Comparison of ENCODE assay signal across 38 cellular contexts in the genomic region with DNA sequence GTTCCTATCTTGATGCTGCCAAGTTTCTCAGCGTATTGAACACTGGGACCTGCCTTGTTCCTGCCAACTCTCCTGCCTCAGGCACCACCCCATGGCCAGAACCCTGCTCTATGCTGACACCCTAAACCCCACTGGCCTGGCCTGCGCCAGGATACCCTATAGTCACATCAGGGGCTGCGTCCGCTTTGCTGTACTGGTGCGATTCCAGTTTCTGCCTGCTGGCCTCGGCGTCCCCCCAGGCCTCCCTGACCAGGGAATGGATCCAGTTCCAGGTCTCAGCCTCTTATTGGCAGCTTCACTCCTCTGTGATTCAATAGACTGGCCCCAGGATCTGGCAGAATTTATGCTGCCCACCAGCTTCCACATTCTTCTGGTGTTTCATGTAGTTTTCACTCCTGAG. TPM values are rescaled to one million over a fixed set of nuclear protein-coding genes. Genes with fewer than 3 reads are reported as not detected.
"Had no signal": no experiment of that assay in that cellular context is flagged by ENCODE, and none has a peak within 500 bp of the region (broad histone marks: within the 10 kb centered on the region; RNA-seq: fewer than 3 reads in every experiment).

No MANE protein-coding gene starts in this region.

- H3K4me3 Mint-ChIP-seq: activated B cell treated with CpG ODN at 0.5 μM for 24 hours; activated CD4-positive, alpha-beta memory T cell treated with anti-CD3 and anti-CD28 coated beads for 36 hours; activated CD4-positive, alpha-beta T cell treated with anti-CD3 and anti-CD28 coated beads, Interleukin-2, amount 10 ng/mL, durations not matched to agents 24 days and 14 days; activated CD8-positive, alpha-beta T cell treated with anti-CD3 and anti-CD28 coated beads for 36 hours; activated naive CD4-positive, alpha-beta T cell treated with anti-CD3 and anti-CD28 coated beads for 36 hours; activated naive CD8-positive, alpha-beta T cell treated with anti-CD3 and anti-CD28 coated beads for 36 hours; activated T-cell treated with anti-CD3 and anti-CD28 coated beads, Interleukin-2, amount 50 U/mL, for 4 hours; activated T-cell treated with anti-CD3 and anti-CD28 coated beads, Interleukin-2, amount 50 U/mL, for 72 hours; activated T-helper 1 cell treated with anti-CD3 and anti-CD28 coated beads, Interleukin-12 subunit alpha, Interleukin-12 subunit beta, Interleukin-2, Interleukin-4 antibody, amounts not matched to agents 30 ng/mL and 10 ng/mL and 1 ng/mL, durations not matched to agents 14 hours and 24 hours and 36 hours; activated T-helper 17 cell treated with anti-CD3 and anti-CD28 coated beads, Interleukin-2, amount 50 U/mL, for 72 hours; T-helper 1 cell treated with Interleukin-12 subunit alpha and Interleukin-12 subunit beta and Interleukin-4 antibody, amounts not matched to agents 30 μg/mL and 1 μg/mL, for 36 hours; T-helper 2 cell treated with Interferon-gamma antibody and Interleukin-4, amounts not matched to agents 5 μg/mL and 100 μg/mL, for 36 hours had no signal

- H3K4me3 ChIP-seq: adrenal gland, body of pancreas, breast epithelium had no signal

- H3K9me3 ChIP-seq: adrenal gland, body of pancreas, breast epithelium had no signal

- ATAC-seq: activated CD8-positive, alpha-beta T cell treated with anti-CD3 and anti-CD28 coated beads for 36 hours; activated naive CD4-positive, alpha-beta T cell treated with anti-CD3 and anti-CD28 coated beads, Interleukin-2, amount 50 U/mL, for 72 hours; activated T-cell treated with anti-CD3 and anti-CD28 coated beads, Interleukin-2, amount 50 U/mL, for 4 hours; activated T-cell treated with anti-CD3 and anti-CD28 coated beads, Interleukin-2, amount 50 U/mL, for 72 hours; activated T-helper 17 cell treated with anti-CD3 and anti-CD28 coated beads, Interleukin-2, amount 50 U/mL, for 72 hours; body of pancreas had no signal

- H3K27me3 ChIP-seq: adrenal gland, body of pancreas, brain microvascular endothelial cell, breast epithelium had no signal

- H3K27ac Mint-ChIP-seq: activated B cell treated with CpG ODN at 0.5 μM for 24 hours; activated CD4-positive, alpha-beta memory T cell treated with anti-CD3 and anti-CD28 coated beads for 36 hours; activated CD4-positive, alpha-beta T cell treated with anti-CD3 and anti-CD28 coated beads, Interleukin-2, amount 10 ng/mL, durations not matched to agents 24 days and 14 days; activated CD8-positive, alpha-beta T cell treated with anti-CD3 and anti-CD28 coated beads for 36 hours; activated naive CD4-positive, alpha-beta T cell treated with anti-CD3 and anti-CD28 coated beads for 36 hours; activated naive CD4-positive, alpha-beta T cell treated with anti-CD3 and anti-CD28 coated beads, Interleukin-2, amount 50 U/mL, for 72 hours; activated naive CD8-positive, alpha-beta T cell treated with anti-CD3 and anti-CD28 coated beads for 36 hours; activated T-cell treated with anti-CD3 and anti-CD28 coated beads, Interleukin-2, amount 50 U/mL, for 72 hours; activated T-helper 1 cell treated with anti-CD3 and anti-CD28 coated beads, Interleukin-12 subunit alpha, Interleukin-12 subunit beta, Interleukin-2, Interleukin-4 antibody, amounts not matched to agents 30 ng/mL and 10 ng/mL and 1 ng/mL, durations not matched to agents 14 hours and 24 hours and 36 hours; activated T-helper 17 cell treated with anti-CD3 and anti-CD28 coated beads, Interleukin-2, amount 50 U/mL, for 72 hours; T-helper 1 cell treated with Interleukin-12 subunit alpha and Interleukin-12 subunit beta and Interleukin-4 antibody, amounts not matched to agents 30 μg/mL and 1 μg/mL, for 36 hours; T-helper 2 cell treated with Interferon-gamma antibody and Interleukin-4, amounts not matched to agents 5 μg/mL and 100 μg/mL, for 36 hours had no signal

- H3K27ac ChIP-seq: adrenal gland, body of pancreas, brain microvascular endothelial cell, breast epithelium, VCaP had no signal

- H3K4me1 Mint-ChIP-seq: activated B cell treated with CpG ODN at 0.5 μM for 24 hours; activated CD4-positive, alpha-beta T cell treated with anti-CD3 and anti-CD28 coated beads, Interleukin-2, amount 10 ng/mL, durations not matched to agents 24 days and 14 days; activated T-helper 17 cell treated with anti-CD3 and anti-CD28 coated beads, Interleukin-2, amount 50 U/mL, for 72 hours had no signal

- DNase-seq: activated B cell treated with CpG ODN at 0.5 μM for 24 hours; activated CD4-positive, alpha-beta memory T cell treated with anti-CD3 and anti-CD28 coated beads for 36 hours; activated CD4-positive, alpha-beta T cell treated with anti-CD3 and anti-CD28 coated beads for 4 hours; activated CD4-positive, alpha-beta T cell treated with anti-CD3 and anti-CD28 coated beads, Interleukin-2, amount 10 ng/mL, durations not matched to agents 24 days and 14 days; activated CD4-positive, alpha-beta T cell treated with anti-CD3 and anti-CD28 coated beads, Interleukin-2, amount 50 U/mL, for 1 hour; activated CD4-positive, alpha-beta T cell treated with anti-CD3 and anti-CD28 coated beads, Interleukin-2, amount 50 U/mL, for 4 hours; activated CD4-positive, CD25-positive, alpha-beta regulatory T cell treated with anti-CD3 and anti-CD28 coated beads, Interleukin-2, amount 50 U/mL, for 72 hours; activated CD8-positive, alpha-beta memory T cell treated with anti-CD3 and anti-CD28 coated beads, Interleukin-2, amount 50 U/mL, for 4 hours; activated CD8-positive, alpha-beta T cell treated with anti-CD3 and anti-CD28 coated beads for 36 hours; activated effector memory CD4-positive, alpha-beta T cell treated with anti-CD3 and anti-CD28 coated beads, Interleukin-2, amount 50 U/mL, for 16 hours; activated gamma-delta T cell treated with Interleukin-2 at 50 U/mL for 16 hours; activated naive CD4-positive, alpha-beta T cell; activated naive CD4-positive, alpha-beta T cell treated with anti-CD3 and anti-CD28 coated beads for 36 hours; activated naive CD4-positive, alpha-beta T cell treated with anti-CD3 and anti-CD28 coated beads, Interleukin-2, amount 50 U/mL, for 16 hours; activated naive CD8-positive, alpha-beta T cell treated with anti-CD3 and anti-CD28 coated beads for 36 hours; activated T-cell treated with anti-CD3 and anti-CD28 coated beads for 4 hours; activated T-cell treated with anti-CD3 and anti-CD28 coated beads, Interleukin-2, amount 50 U/mL, for 1 hour; activated T-cell treated with anti-CD3 and anti-CD28 coated beads, Interleukin-2, amount 50 U/mL, for 4 hours; activated T-cell treated with anti-CD3 and anti-CD28 coated beads, Interleukin-2, amount 50 U/mL, for 72 hours; adrenal gland; amniotic stem cell; aorta; body of pancreas; brain microvascular endothelial cell; central memory CD4-positive, alpha-beta T cell; T-helper 1 cell; T-helper 2 cell; T-helper 9 cell had no signal

- H3K36me3 ChIP-seq: adrenal gland, brain microvascular endothelial cell, breast epithelium had no signal

- H3K36me3 Mint-ChIP-seq: activated CD4-positive, alpha-beta memory T cell treated with anti-CD3 and anti-CD28 coated beads for 36 hours; activated naive CD4-positive, alpha-beta T cell treated with anti-CD3 and anti-CD28 coated beads, Interleukin-2, amount 50 U/mL, for 72 hours; activated naive CD8-positive, alpha-beta T cell treated with anti-CD3 and anti-CD28 coated beads for 36 hours had no signal

- H3K9me3 Mint-ChIP-seq: activated B cell treated with CpG ODN at 0.5 μM for 24 hours; activated CD4-positive, alpha-beta memory T cell treated with anti-CD3 and anti-CD28 coated beads for 36 hours; activated CD4-positive, alpha-beta T cell treated with anti-CD3 and anti-CD28 coated beads, Interleukin-2, amount 10 ng/mL, durations not matched to agents 24 days and 14 days; activated CD8-positive, alpha-beta T cell treated with anti-CD3 and anti-CD28 coated beads for 36 hours; activated naive CD4-positive, alpha-beta T cell treated with anti-CD3 and anti-CD28 coated beads for 36 hours; activated naive CD4-positive, alpha-beta T cell treated with anti-CD3 and anti-CD28 coated beads, Interleukin-2, amount 50 U/mL, for 72 hours; activated naive CD8-positive, alpha-beta T cell treated with anti-CD3 and anti-CD28 coated beads for 36 hours; activated T-cell treated with anti-CD3 and anti-CD28 coated beads, Interleukin-2, amount 50 U/mL, for 4 hours; activated T-cell treated with anti-CD3 and anti-CD28 coated beads, Interleukin-2, amount 50 U/mL, for 72 hours; activated T-helper 1 cell treated with anti-CD3 and anti-CD28 coated beads, Interleukin-12 subunit alpha, Interleukin-12 subunit beta, Interleukin-2, Interleukin-4 antibody, amounts not matched to agents 30 ng/mL and 10 ng/mL and 1 ng/mL, durations not matched to agents 14 hours and 24 hours and 36 hours; activated T-helper 17 cell treated with anti-CD3 and anti-CD28 coated beads, Interleukin-2, amount 50 U/mL, for 72 hours; T-helper 1 cell treated with Interleukin-12 subunit alpha and Interleukin-12 subunit beta and Interleukin-4 antibody, amounts not matched to agents 30 μg/mL and 1 μg/mL, for 36 hours; T-helper 2 cell treated with Interferon-gamma antibody and Interleukin-4, amounts not matched to agents 5 μg/mL and 100 μg/mL, for 36 hours had no signal

- H3K27me3 Mint-ChIP-seq: activated B cell treated with CpG ODN at 0.5 μM for 24 hours; activated CD4-positive, alpha-beta memory T cell treated with anti-CD3 and anti-CD28 coated beads for 36 hours; activated CD4-positive, alpha-beta T cell treated with anti-CD3 and anti-CD28 coated beads, Interleukin-2, amount 10 ng/mL, durations not matched to agents 24 days and 14 days; activated CD8-positive, alpha-beta T cell treated with anti-CD3 and anti-CD28 coated beads for 36 hours; activated naive CD8-positive, alpha-beta T cell treated with anti-CD3 and anti-CD28 coated beads for 36 hours; activated T-helper 17 cell treated with anti-CD3 and anti-CD28 coated beads, Interleukin-2, amount 50 U/mL, for 72 hours had no signal

- H3K4me1 ChIP-seq: adrenal gland, body of pancreas, breast epithelium had no signal

RNA-seq across cellular contexts. Expression of gene GPR6, which starts 55.0 kb away (rescaled TPM):
- total RNA-seq: activated B cell treated with CpG ODN at 0.5 μM for 24 hours; activated CD4-positive, alpha-beta memory T cell treated with anti-CD3 and anti-CD28 coated beads for 36 hours; activated CD4-positive, alpha-beta T cell treated with anti-CD3 and anti-CD28 coated beads, Interleukin-2, amount 10 ng/mL, durations not matched to agents 24 days and 14 days; activated CD8-positive, alpha-beta memory T cell treated with anti-CD3 and anti-CD28 coated beads for 36 hours; activated CD8-positive, alpha-beta T cell treated with anti-CD3 and anti-CD28 coated beads for 36 hours; activated naive CD4-positive, alpha-beta T cell treated with anti-CD3 and anti-CD28 coated beads for 36 hours; activated naive CD4-positive, alpha-beta T cell treated with anti-CD3 and anti-CD28 coated beads, Interleukin-2, amount 50 U/mL, for 72 hours; activated naive CD8-positive, alpha-beta T cell treated with anti-CD3 and anti-CD28 coated beads for 36 hours; activated T-cell treated with anti-CD3 and anti-CD28 coated beads, Interleukin-2, amount 50 U/mL, for 4 hours; activated T-cell treated with anti-CD3 and anti-CD28 coated beads, Interleukin-2, amount 50 U/mL, for 72 hours; activated T-helper 1 cell treated with anti-CD3 and anti-CD28 coated beads, Interleukin-12 subunit alpha, Interleukin-12 subunit beta, Interleukin-2, Interleukin-4 antibody, amounts not matched to agents 30 ng/mL and 10 ng/mL and 1 ng/mL, durations not matched to agents 14 hours and 24 hours and 36 hours; activated T-helper 17 cell treated with anti-CD3 and anti-CD28 coated beads, Interleukin-2, amount 50 U/mL, for 72 hours; adrenal gland; aorta; astrocyte; body of pancreas; cardiac septum had no signal
- polyA plus RNA-seq: adrenal gland, aorta had no signal
